ENCODE assay signal across 17 cellular contexts in the genomic region with DNA sequence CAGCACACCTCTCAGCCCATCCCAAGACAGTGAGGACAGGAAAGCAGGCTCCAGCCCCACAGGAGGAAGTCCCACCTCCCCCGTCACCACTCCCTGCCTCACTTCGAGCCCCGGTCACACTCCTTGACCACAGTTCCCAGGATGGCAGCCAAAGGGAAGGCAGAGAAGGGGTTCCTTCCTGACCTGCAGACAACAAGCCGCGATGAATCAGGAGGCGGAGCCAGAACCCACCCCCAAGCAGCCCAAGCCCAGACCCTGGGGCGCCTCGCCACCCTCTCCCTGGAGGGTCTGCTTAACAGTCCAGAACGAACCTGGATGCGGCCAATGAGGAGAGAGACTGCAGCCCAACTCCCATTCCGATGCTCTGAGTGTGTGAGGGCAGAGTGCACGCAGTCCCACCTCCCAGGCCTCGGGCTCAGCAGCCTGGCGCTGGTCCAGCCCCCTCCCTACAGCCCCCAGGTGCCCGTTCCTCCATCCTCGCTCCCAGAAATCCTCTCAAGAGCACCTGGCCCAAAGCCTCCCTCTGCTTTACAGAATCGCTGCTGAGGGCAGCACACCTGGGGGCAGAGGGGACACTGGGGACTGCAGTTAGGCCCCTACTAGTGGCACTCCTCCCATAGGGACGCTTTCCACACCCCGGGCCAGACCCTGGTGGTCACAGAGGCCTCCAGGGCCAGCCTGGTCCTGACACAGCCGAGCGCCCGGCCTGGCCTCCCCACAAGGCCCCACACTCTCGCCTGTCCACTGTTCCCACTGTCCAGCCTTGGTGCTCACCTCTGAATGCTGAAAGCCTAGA.
DNase-seq lines count a peak whose midpoint lies in the region; ATAC-seq, FAIRE-seq and TF ChIP-seq lines count a peak whose summit lies in the region.
"Had no signal": no experiment of that assay in that cellular context is flagged by ENCODE, and none has a peak within 500 bp of the region (broad histone marks: within the 10 kb centered on the region; RNA-seq: fewer than 3 reads in every experiment).

No MANE protein-coding gene starts in this region.

- CTCF ChIA-PET in activated CD8-positive, alpha-beta memory T cell treated with anti-CD3 and anti-CD28 coated beads, Interleukin-2, amount 10 ng/mL, durations not matched to agents 7 days and 5 days (lab: Charles Lee) = no interaction called here
- CTCF ChIA-PET in activated CD4-positive, alpha-beta memory T cell treated with anti-CD3 and anti-CD28 coated beads for 36 hours (lab: Charles Lee) = no interaction called here

- TF ChIP-seq POLR2A in GM12892 (IDR thresholded peaks at IDR 0.05; ENCODE audit: low read depth, low read length) = no peak
- no peak for TF ChIP-seq POLR2A in gastrocnemius medialis (IDR thresholded peaks at IDR 0.05)

- no peak overlapping the region for H3K27ac ChIP-seq in lung (ENCODE audit: low read depth in 1 of 2, low read length in 1 of 2)
- no peak overlapping the region for H3K27ac ChIP-seq in gastrocnemius medialis

- H3K36me3 ChIP-seq in lung (ENCODE audit: control insufficient read depth in 2 of 2, insufficient read depth in 2 of 2, low read length in 2 of 2) (peaks cover 0 to 18% of the 10 kb centered on the region in 2 donors), gastrocnemius medialis (peaks cover 0 to 11% of the 10 kb centered on the region in 2 donors)

- H3K4me1 Mint-ChIP-seq in activated CD8-positive, alpha-beta memory T cell treated with anti-CD3 and anti-CD28 coated beads, Interleukin-2, amount 10 ng/mL, durations not matched to agents 7 days and 5 days = peaks cover 3% of the 10 kb centered on the region
- H3K4me1 Mint-ChIP-seq in central memory CD8-positive, alpha-beta T cell = no peaks in the 10 kb centered on the region
- H3K4me1 Mint-ChIP-seq in HFFc6 (ENCODE audit: low read depth) = 0 out of 2 replicates have a peak, but pooled peaks cover under 1% of the 10 kb centered on the region
- no peaks in the 10 kb centered on the region for H3K4me1 Mint-ChIP-seq in activated CD4-positive, alpha-beta memory T cell treated with anti-CD3 and anti-CD28 coated beads for 36 hours (ENCODE audit: low read depth)
- H3K4me1 Mint-ChIP-seq: IgD-negative memory B cell had no signal

- no peak overlapping the region for H3K4me3 ChIP-seq in lung
- H3K4me3 ChIP-seq in gastrocnemius medialis = no peak overlapping the region

- no peak for FAIRE-seq in GM12892 (lab: Jason Lieb, UNC)

- TF ChIP-seq CTCF in lung (IDR thresholded peaks at IDR 0.05; ENCODE audit: control extremely low read depth, extremely low read depth) (no peak), HFFc6 (IDR thresholded peaks at IDR 0.05) (no peak), gastrocnemius medialis (IDR thresholded peaks at IDR 0.05 in 4 of 5, conservative IDR thresholded peaks at IDR 0.05 in 1 of 5) (no peak)

- DNase-seq in activated CD8-positive, alpha-beta memory T cell treated with anti-CD3 and anti-CD28 coated beads, Interleukin-2, amount 50 U/mL, for 48 hours = peak; percentile 44
- DNase-seq in activated CD8-positive, alpha-beta memory T cell treated with anti-CD3 and anti-CD28 coated beads, Interleukin-2, amount 10 ng/mL, durations not matched to agents 7 days and 5 days = no peak
- no peak for DNase-seq in central memory CD8-positive, alpha-beta T cell (ENCODE audit: low spot score in 2 of 2)
- DNase-seq in lung (ENCODE audit: low spot score) (no peak), HFFc6 (no peak), GM12892 (ENCODE audit: insufficient read length) (no peak), gastrocnemius medialis (no peak)
- no peak for DNase-seq in activated CD4-positive, alpha-beta memory T cell treated with anti-CD3 and anti-CD28 coated beads for 36 hours
- DNase-seq: activated T-cell treated with anti-CD3 and anti-CD28 coated beads, Interleukin-2, amount 50 U/mL, for 72 hours; CD8-positive, alpha-beta memory T cell; effector CD4-positive, alpha-beta T cell; foreskin fibroblast; NCI-H1105 treated with DMSO at 0.1 percent for 48 hours; NCI-H510A; OCI-M1; stimulated activated CD8-positive, alpha-beta memory T cell treated with anti-CD3 and anti-CD28 coated beads, Interleukin-4, amount 100 ng/mL, for 48 hours had no signal

- peaks cover 4% of the 10 kb centered on the region for H3K36me3 Mint-ChIP-seq in activated CD8-positive, alpha-beta memory T cell treated with anti-CD3 and anti-CD28 coated beads, Interleukin-2, amount 10 ng/mL, durations not matched to agents 7 days and 5 days
- peaks cover 3% of the 10 kb centered on the region for H3K36me3 Mint-ChIP-seq in central memory CD8-positive, alpha-beta T cell (ENCODE audit: insufficient read depth)
- peaks cover 8% of the 10 kb centered on the region for H3K36me3 Mint-ChIP-seq in HFFc6 (ENCODE audit: low read depth)
- H3K36me3 Mint-ChIP-seq in activated CD4-positive, alpha-beta memory T cell treated with anti-CD3 and anti-CD28 coated beads for 36 hours = peaks cover 8% of the 10 kb centered on the region

- no peaks in the 10 kb centered on the region for H3K4me1 ChIP-seq in lung (ENCODE audit: control insufficient read depth in 2 of 2, insufficient read depth in 2 of 2, low read length in 2 of 2)
- peaks cover 0 to under 1% of the 10 kb centered on the region in 2 donors for H3K4me1 ChIP-seq in gastrocnemius medialis

- no peak overlapping the region for H3K4me3 Mint-ChIP-seq in activated CD8-positive, alpha-beta memory T cell treated with anti-CD3 and anti-CD28 coated beads, Interleukin-2, amount 10 ng/mL, durations not matched to agents 7 days and 5 days
- H3K4me3 Mint-ChIP-seq in central memory CD8-positive, alpha-beta T cell = no peak overlapping the region
- no peak overlapping the region for H3K4me3 Mint-ChIP-seq in HFFc6
- H3K4me3 Mint-ChIP-seq in activated CD4-positive, alpha-beta memory T cell treated with anti-CD3 and anti-CD28 coated beads for 36 hours = no peak overlapping the region
- H3K4me3 Mint-ChIP-seq: activated T-cell treated with anti-CD3 and anti-CD28 coated beads, Interleukin-2, amount 50 U/mL, for 72 hours had no signal

- ATAC-seq in activated CD8-positive, alpha-beta memory T cell treated with anti-CD3 and anti-CD28 coated beads, Interleukin-2, amount 10 ng/mL, durations not matched to agents 7 days and 5 days = no peak
- ATAC-seq in central memory CD8-positive, alpha-beta T cell (replicated peaks; ENCODE audit: extremely low read depth, poor library complexity, severe bottlenecking) = no peak
- ATAC-seq in lung (ENCODE audit: insufficient read depth, low FRiP score) (peak; percentile 22), gastrocnemius medialis (no peak)
- ATAC-seq: activated T-cell treated with anti-CD3 and anti-CD28 coated beads, Interleukin-2, amount 50 U/mL, for 72 hours had no signal

- no peaks in the 10 kb centered on the region for H3K27me3 ChIP-seq in lung (ENCODE audit: control insufficient read depth, insufficient read depth)
- H3K27me3 ChIP-seq in gastrocnemius medialis = no peaks in the 10 kb centered on the region

- POLR2A ChIA-PET in activated CD4-positive, alpha-beta memory T cell treated with anti-CD3 and anti-CD28 coated beads for 36 hours (lab: Charles Lee) = no interaction called here

- H3K27ac Mint-ChIP-seq in activated CD8-positive, alpha-beta memory T cell treated with anti-CD3 and anti-CD28 coated beads, Interleukin-2, amount 10 ng/mL, durations not matched to agents 7 days and 5 days = no peak overlapping the region
- peak overlapping the region; percentile 45 for H3K27ac Mint-ChIP-seq in central memory CD8-positive, alpha-beta T cell (ENCODE audit: low read depth)
- no peak overlapping the region for H3K27ac Mint-ChIP-seq in HFFc6
- no peak overlapping the region for H3K27ac Mint-ChIP-seq in activated CD4-positive, alpha-beta memory T cell treated with anti-CD3 and anti-CD28 coated beads for 36 hours
- H3K27ac Mint-ChIP-seq: activated T-cell treated with anti-CD3 and anti-CD28 coated beads, Interleukin-2, amount 50 U/mL, for 72 hours had no signal

- no peaks in the 10 kb centered on the region for H3K9me3 ChIP-seq in lung (ENCODE audit: control insufficient read depth in 2 of 2, insufficient read depth in 1 of 2, low read length in 1 of 2)
- H3K9me3 ChIP-seq in gastrocnemius medialis = no peaks in the 10 kb centered on the region

- no peaks in the 10 kb centered on the region for H3K9me3 Mint-ChIP-seq in activated CD8-positive, alpha-beta memory T cell treated with anti-CD3 and anti-CD28 coated beads, Interleukin-2, amount 10 ng/mL, durations not matched to agents 7 days and 5 days (ENCODE audit: low read depth)
- H3K9me3 Mint-ChIP-seq in central memory CD8-positive, alpha-beta T cell = no peaks in the 10 kb centered on the region
- no peaks in the 10 kb centered on the region for H3K9me3 Mint-ChIP-seq in HFFc6
- H3K9me3 Mint-ChIP-seq in activated CD4-positive, alpha-beta memory T cell treated with anti-CD3 and anti-CD28 coated beads for 36 hours = no peaks in the 10 kb centered on the region
- H3K9me3 Mint-ChIP-seq: CD8-positive, alpha-beta memory T cell had no signal

- in situ Hi-C loops in gastrocnemius medialis (cut with MboI; ENCODE audit: low sequenced_read_pairs in 4 of 4) = no loop called here

- WGBS in lung, 2 donors = 76% methylated on average over 21 to 23 of the region's 23 CpGs

- intact Hi-C loops in gastrocnemius medialis (cut with DNase I; ENCODE audit: low total_unique reads) = no loop called here
- intact Hi-C loops in activated CD4-positive, alpha-beta memory T cell treated with anti-CD3 and anti-CD28 coated beads for 36 hours (cut with micrococcal nuclease) = no loop called here

- no peaks in the 10 kb centered on the region for H3K27me3 Mint-ChIP-seq in activated CD8-positive, alpha-beta memory T cell treated with anti-CD3 and anti-CD28 coated beads, Interleukin-2, amount 10 ng/mL, durations not matched to agents 7 days and 5 days
- no peaks in the 10 kb centered on the region for H3K27me3 Mint-ChIP-seq in central memory CD8-positive, alpha-beta T cell
- H3K27me3 Mint-ChIP-seq in HFFc6 (ENCODE audit: insufficient read depth) = peaks cover 3% of the 10 kb centered on the region
- no peaks in the 10 kb centered on the region for H3K27me3 Mint-ChIP-seq in activated CD4-positive, alpha-beta memory T cell treated with anti-CD3 and anti-CD28 coated beads for 36 hours
- H3K27me3 Mint-ChIP-seq: IgD-negative memory B cell had no signal
